Comparison of ENCODE assay signal across 22 cellular contexts in genomic region chr20:49739042-49739441, GRCh38.
"Had no signal": no experiment of that assay in that cellular context is flagged by ENCODE, and none has a peak within 500 bp of the region (broad histone marks: within the 10 kb centered on the region; RNA-seq: fewer than 3 reads in every experiment).

No MANE protein-coding gene starts in this region.

- H3K9me3 ChIP-seq: heart left ventricle, left ventricle myocardium inferior, pancreas, prostate gland, sigmoid colon, spleen, stomach, thoracic aorta, tibial artery, uterus had no signal

- H3K4me3 ChIP-seq: heart left ventricle, left ventricle myocardium inferior, neural progenitor cell, pancreas, prostate gland, sigmoid colon, spleen, stomach, thoracic aorta, tibial artery, uterus had no signal

- H3K27ac ChIP-seq: heart left ventricle, left ventricle myocardium inferior, neural progenitor cell, pancreas, prostate gland, sigmoid colon, spleen, stomach, thoracic aorta, tibial artery, uterus had no signal

- H3K9ac ChIP-seq: neural progenitor cell had no signal

- H3K4me1 ChIP-seq: heart left ventricle, left ventricle myocardium inferior, pancreas, prostate gland, sigmoid colon, spleen, stomach, tibial artery, uterus had no signal

- ATAC-seq: natural killer cell; stimulated activated effector memory CD8-positive, alpha-beta T cell treated with anti-CD3 and anti-CD28 coated beads, Interleukin-12 subunit alpha, Interleukin-12 subunit beta, amount 100 ng/mL, for 72 hours; stimulated activated naive CD8-positive, alpha-beta T cell treated with anti-CD3 and anti-CD28 coated beads, Interleukin-15, Interleukin-2, amounts not matched to agents 100 U/mL and 50 U/mL, for 24 hours had no signal

- H2AFZ ChIP-seq: neural progenitor cell had no signal

- H3K36me3 ChIP-seq: heart left ventricle, left ventricle myocardium inferior, neural progenitor cell, pancreas, prostate gland, sigmoid colon, spleen, stomach, thoracic aorta, tibial artery, uterus had no signal

- FAIRE-seq: pancreas, small intestine had no signal

- H3K4me2 ChIP-seq: neural progenitor cell had no signal

- DNase-seq: heart left ventricle; islet precursor cell; left ventricle myocardium inferior; naive B cell; natural killer cell; nephron progenitor cell; nucleus accumbens; retina; right cardiac atrium; sigmoid colon; small intestine; spleen; stimulated activated CD4-positive, alpha-beta T cell treated with anti-CD3 and anti-CD28 coated beads, Interleukin-4, amount 100 ng/mL, for 24 hours; stimulated activated naive CD8-positive, alpha-beta T cell treated with anti-CD3 and anti-CD28 coated beads, Interleukin-15, Interleukin-2, amounts not matched to agents 100 U/mL and 50 U/mL, for 24 hours; stomach; tibial artery; uterus had no signal

- H3K27me3 ChIP-seq: heart left ventricle, neural progenitor cell, pancreas, sigmoid colon, spleen, stomach, tibial artery, uterus had no signal
